In genomic region chr2:105747254-105747909, GRCh38 we compare ENCODE assay signal across 8 cellular contexts. TPM values are rescaled to one million over a fixed set of nuclear protein-coding genes. Genes with fewer than 3 reads are reported as not detected.
DNase-seq lines count a peak whose midpoint lies in the region; ATAC-seq and TF ChIP-seq lines count a peak whose summit lies in the region.

No MANE protein-coding gene starts in this region.

- peak in 1 of 5 donors; percentile 31 for DNase-seq in CD8-positive, alpha-beta memory T cell
- DNase-seq in RWPE2 (ENCODE audit: low spot score) = no peak
- DNase-seq in endodermal cell = no peak
- DNase-seq in osteoblast (ENCODE audit: insufficient read length, low spot score, missing footprints) = no peak
- DNase-seq in AML-193 (lab: John Stamatoyannopoulos, UW) = no peak
- no peak for DNase-seq in anterior cingulate cortex (lab: John Stamatoyannopoulos, UW)
- no peak for DNase-seq in KG1 (lab: John Stamatoyannopoulos, UW)

- peaks cover 78 to 81% (median 81%) of the 10 kb centered on the region in 3 donors for H3K4me1 Mint-ChIP-seq in CD8-positive, alpha-beta memory T cell
- peaks cover 31% of the 10 kb centered on the region for H3K4me1 Mint-ChIP-seq in endodermal cell

- TF ChIP-seq CTCF in RWPE2 (IDR thresholded peaks at IDR 0.05; ENCODE audit: poor library complexity, severe bottlenecking) = no peak
- TF ChIP-seq CTCF in endodermal cell (conservative IDR thresholded peaks at IDR 0.05) = no peak
- no peak for TF ChIP-seq CTCF in osteoblast (IDR thresholded peaks at IDR 0.05; ENCODE audit: extremely low read depth, low read depth, low read length)

- POLR2A ChIA-PET in CD8-positive, alpha-beta memory T cell (lab: Charles Lee) = interaction anchor here (1.0 to 2.5 kb wide), 6 partner anchors 8 to 40 kb away, joined by 3 to 18 read pairs (median 5); no protein-coding TSS in a partner anchor

- no peaks in the 10 kb centered on the region for H3K9me3 Mint-ChIP-seq in CD8-positive, alpha-beta memory T cell
- H3K9me3 Mint-ChIP-seq in endodermal cell = no peaks in the 10 kb centered on the region

- H3K9ac ChIP-seq in endodermal cell (ENCODE audit: extremely low read depth, low read length, poor library complexity, severe bottlenecking) = no peak overlapping the region

- ATAC-seq in RWPE2 (ENCODE audit: low read depth) (no peak), GM19397 (IDR thresholded peaks at IDR 0.05; ENCODE audit: unreplicated experiment) (no peak)

- H3K36me3 Mint-ChIP-seq in CD8-positive, alpha-beta memory T cell = peaks cover 14 to 52% (median 14%) of the 10 kb centered on the region in 3 donors
- peaks cover 18% of the 10 kb centered on the region for H3K36me3 Mint-ChIP-seq in endodermal cell (ENCODE audit: low read depth)

- H3K27me3 Mint-ChIP-seq in CD8-positive, alpha-beta memory T cell = peaks cover 0 to 2% of the 10 kb centered on the region in 2 donors
- H3K27me3 Mint-ChIP-seq in endodermal cell (ENCODE audit: insufficient read depth) = peaks cover 6% of the 10 kb centered on the region

- peaks cover 42% of the 10 kb centered on the region for H4K20me1 ChIP-seq in osteoblast (ENCODE audit: insufficient read depth, low read length)

- no peaks in the 10 kb centered on the region for H3K9me3 ChIP-seq in CD8-positive, alpha-beta memory T cell (ENCODE audit: low read length)
- no peaks in the 10 kb centered on the region for H3K9me3 ChIP-seq in RWPE2 (ENCODE audit: severe bottlenecking)
- H3K9me3 ChIP-seq in endodermal cell (ENCODE audit: control insufficient read depth, low read length) = no peaks in the 10 kb centered on the region
- H3K9me3 ChIP-seq in osteoblast (ENCODE audit: low read depth, low read length) = no peaks in the 10 kb centered on the region

- CTCF ChIA-PET in CD8-positive, alpha-beta memory T cell (lab: Charles Lee) = interaction anchor here (0.7 to 5.4 kb wide), 8 partner anchors 9 to 347 kb away, joined by 3 to 29 read pairs (median 6); no protein-coding TSS in a partner anchor

- peaks cover 76% of the 10 kb centered on the region for H3K4me1 ChIP-seq in CD8-positive, alpha-beta memory T cell (ENCODE audit: insufficient read depth, low read length)
- peaks cover 18% of the 10 kb centered on the region for H3K4me1 ChIP-seq in RWPE2 (ENCODE audit: insufficient read depth, poor library complexity, severe bottlenecking)
- H3K4me1 ChIP-seq in endodermal cell (ENCODE audit: control insufficient read depth, insufficient read depth, low read length) = peaks cover 10% of the 10 kb centered on the region
- peaks cover 28% of the 10 kb centered on the region for H3K4me1 ChIP-seq in osteoblast (ENCODE audit: insufficient read depth, low read length)

- H3K27ac ChIP-seq in CD8-positive, alpha-beta memory T cell (ENCODE audit: low read depth, low read length) = peak overlapping the region; percentile 81
- H3K27ac ChIP-seq in RWPE2 (ENCODE audit: poor library complexity, severe bottlenecking) (peak overlapping the region; percentile 82), endodermal cell (ENCODE audit: low read depth, low read length) (no peak overlapping the region), osteoblast (ENCODE audit: low read depth, low read length) (no peak overlapping the region)

- WGBS in endodermal cell (ENCODE audit: insufficient coverage in 1 of 2, insufficient read length in 1 of 2), 2 experiments = 91 to 95% methylated on average over 13 of the region's 13 CpGs

- peak overlapping the region; percentile 92 to 100 (median 97) for H3K27ac Mint-ChIP-seq in CD8-positive, alpha-beta memory T cell
- peak overlapping the region; percentile 16 for H3K27ac Mint-ChIP-seq in endodermal cell

- no peak overlapping the region for H2AFZ ChIP-seq in osteoblast (ENCODE audit: low read length)

- H3K4me3 ChIP-seq in CD8-positive, alpha-beta memory T cell (ENCODE audit: low read length) = peak overlapping the region; percentile 90
- H3K4me3 ChIP-seq in RWPE2 (ENCODE audit: severe bottlenecking) = no peak overlapping the region
- peak overlapping the region; percentile 32 for H3K4me3 ChIP-seq in endodermal cell (ENCODE audit: low read length)
- no peak overlapping the region for H3K4me3 ChIP-seq in osteoblast (ENCODE audit: insufficient read depth, low read length)

- no peaks in the 10 kb centered on the region for H3K36me3 ChIP-seq in CD8-positive, alpha-beta memory T cell (ENCODE audit: insufficient read depth, low read length)
- peaks cover 22% of the 10 kb centered on the region for H3K36me3 ChIP-seq in RWPE2 (ENCODE audit: low read depth)
- H3K36me3 ChIP-seq in endodermal cell (ENCODE audit: control insufficient read depth, insufficient read depth, low read length) = peaks cover 13% of the 10 kb centered on the region
- H3K36me3 ChIP-seq in osteoblast (ENCODE audit: insufficient read depth, low read length) = no peaks in the 10 kb centered on the region

- H3K79me2 ChIP-seq in osteoblast (ENCODE audit: insufficient read depth, low read length) = peaks cover 61% of the 10 kb centered on the region

- no peaks in the 10 kb centered on the region for H3K27me3 ChIP-seq in CD8-positive, alpha-beta memory T cell (ENCODE audit: insufficient read depth, low read length, poor library complexity, severe bottlenecking)
- H3K27me3 ChIP-seq in RWPE2 (ENCODE audit: insufficient read depth, poor library complexity, severe bottlenecking) = no peaks in the 10 kb centered on the region
- no peaks in the 10 kb centered on the region for H3K27me3 ChIP-seq in endodermal cell (ENCODE audit: control insufficient read depth, insufficient read depth, low read length, poor library complexity, severe bottlenecking)
- H3K27me3 ChIP-seq in osteoblast (ENCODE audit: insufficient read depth, low read length) = no peaks in the 10 kb centered on the region

- peak overlapping the region; percentile 88 to 99 (median 97) for H3K4me3 Mint-ChIP-seq in CD8-positive, alpha-beta memory T cell
- H3K4me3 Mint-ChIP-seq in endodermal cell = peak overlapping the region; percentile 84

- peak overlapping the region; percentile 44 for H3K4me2 ChIP-seq in osteoblast (ENCODE audit: insufficient read depth, low read length)

RNA-seq across cellular contexts. Expression of gene NCK2, which starts 2.7 kb away (rescaled TPM):
- total RNA-seq in CD8-positive, alpha-beta memory T cell = 10 to 100 TPM; 72.4 to 76.1 TPM
- polyA plus RNA-seq in CD8-positive, alpha-beta memory T cell = 77.9 TPM
- total RNA-seq in endodermal cell = 10 to 100 TPM; 58.9 to 63.8 TPM
- polyA plus RNA-seq in endodermal cell (2013, experiment 1 of 2) = 58.3 TPM
- polyA plus RNA-seq in endodermal cell (2013, experiment 2 of 2) = 54.9 TPM
- 26.8 and 28.6 TPM in 2 replicates for total RNA-seq in osteoblast

Comparison
In these comparisons a context has a peak if more than half of its experiments do, and no peak if none do; other contexts are left out.
1. H3K27ac ChIP-seq: peak in CD8-positive, alpha-beta memory T cell (single experiment) and RWPE2 (single experiment); none in endodermal cell (single experiment) and osteoblast (single experiment).
2. H3K4me3 ChIP-seq: peak in CD8-positive, alpha-beta memory T cell (single experiment) and endodermal cell (single experiment); none in RWPE2 (single experiment) and osteoblast (single experiment).